Comparison of ENCODE assay signal across 13 cellular contexts in the genomic region with DNA sequence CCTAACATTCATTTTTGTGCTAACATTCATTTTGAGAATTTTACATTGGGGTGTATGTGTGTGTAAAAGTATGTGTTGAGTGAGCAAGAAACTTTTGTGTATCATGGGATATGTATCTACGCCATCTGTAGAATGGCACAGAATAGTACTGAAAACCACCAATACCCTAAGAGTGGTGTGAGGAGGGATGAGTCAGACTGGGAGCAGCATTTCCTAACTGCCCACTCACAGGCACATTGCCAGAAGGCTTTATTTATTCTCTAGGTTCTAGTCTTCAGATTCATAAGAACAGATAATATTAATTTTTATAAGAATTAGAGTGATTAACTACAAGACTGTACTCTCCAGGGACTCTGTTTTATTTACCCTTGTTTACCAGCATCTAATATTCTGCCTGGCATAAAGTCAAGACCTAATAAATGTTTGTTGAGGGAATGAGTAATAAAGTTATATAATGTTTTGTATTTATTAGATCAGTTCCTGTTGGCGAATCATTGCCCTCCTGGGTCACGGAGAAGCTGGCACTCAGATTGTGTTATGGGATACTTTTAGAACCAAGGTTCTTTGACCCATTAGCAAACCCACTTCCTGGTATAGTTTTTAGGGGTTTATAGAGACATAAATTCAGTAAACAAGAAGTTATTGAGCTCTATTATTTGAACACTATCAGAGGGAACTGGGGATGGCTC.
DNase-seq lines count a peak whose midpoint lies in the region; ATAC-seq and TF ChIP-seq lines count a peak whose summit lies in the region.
"Had no signal": no experiment of that assay in that cellular context is flagged by ENCODE, and none has a peak within 500 bp of the region (broad histone marks: within the 10 kb centered on the region; RNA-seq: fewer than 3 reads in every experiment).

No MANE protein-coding gene starts in this region.

- intact Hi-C loops in CD14-positive monocyte (cut with micrococcal nuclease) = no loop called here

- H3K36me3 Mint-ChIP-seq in CD14-positive monocyte (no peaks in the 10 kb centered on the region), nephron progenitor cell (ENCODE audit: low read depth) (no peaks in the 10 kb centered on the region)

- no peak overlapping the region for H3K4me3 ChIP-seq in skeletal muscle cell (ENCODE audit: low read depth, low read length)
- H3K4me3 ChIP-seq: colonic mucosa, vagina had no signal

- ATAC-seq in GM18909 (IDR thresholded peaks at IDR 0.05; ENCODE audit: poor library complexity, unreplicated experiment) = peak; percentile 54
- ATAC-seq in HG03175 (IDR thresholded peaks at IDR 0.05; ENCODE audit: unreplicated experiment) = no peak
- ATAC-seq: right cardiac atrium had no signal

- H3K9me3 Mint-ChIP-seq in CD14-positive monocyte = peaks cover 2 to 6% (median 5%) of the 10 kb centered on the region in 7 donors
- peaks cover under 1% of the 10 kb centered on the region for H3K9me3 Mint-ChIP-seq in nephron progenitor cell

- no peak overlapping the region for H3K27ac Mint-ChIP-seq in CD14-positive monocyte
- no peak overlapping the region for H3K27ac Mint-ChIP-seq in nephron progenitor cell

- peaks cover 0 to 2% (median 0%) of the 10 kb centered on the region in 3 donors for H3K27me3 Mint-ChIP-seq in CD14-positive monocyte (ENCODE audit: low read depth in 3 of 3)
- peaks cover 7% of the 10 kb centered on the region for H3K27me3 Mint-ChIP-seq in nephron progenitor cell (ENCODE audit: low read depth, poor library complexity)

- H3K4me1 Mint-ChIP-seq in CD14-positive monocyte (no peaks in the 10 kb centered on the region), nephron progenitor cell (no peaks in the 10 kb centered on the region)

- DNase-seq in M059J (ENCODE audit: low read depth) (peak; percentile 82), dermis blood vessel endothelial cell (peak; percentile 37), skeletal muscle cell (ENCODE audit: low read depth) (peak; percentile 70), CD14-positive monocyte (ENCODE audit: low spot score) (no peak), middle frontal gyrus (ENCODE audit: extremely low spot score, low spot score) (no peak), nephron progenitor cell (no peak)
- DNase-seq: colonic mucosa, KG1, right cardiac atrium, Right ventricle myocardium superior had no signal

- TF ChIP-seq CTCF in CD14-positive monocyte (IDR thresholded peaks at IDR 0.05) = no peak
- no peak for TF ChIP-seq CTCF in nephron progenitor cell (IDR thresholded peaks at IDR 0.05)

- no peak overlapping the region for H3K4me3 Mint-ChIP-seq in CD14-positive monocyte
- no peak overlapping the region for H3K4me3 Mint-ChIP-seq in nephron progenitor cell

Comparison
In these comparisons a context has a peak if more than half of its experiments do, and no peak if none do; other contexts are left out.
1. DNase-seq: peak in M059J (single experiment), dermis blood vessel endothelial cell (single experiment) and skeletal muscle cell (single experiment); none in CD14-positive monocyte (single experiment), middle frontal gyrus (single experiment) and nephron progenitor cell (single experiment).